17 cellular contexts compared by ENCODE assay signal in the genomic region with DNA sequence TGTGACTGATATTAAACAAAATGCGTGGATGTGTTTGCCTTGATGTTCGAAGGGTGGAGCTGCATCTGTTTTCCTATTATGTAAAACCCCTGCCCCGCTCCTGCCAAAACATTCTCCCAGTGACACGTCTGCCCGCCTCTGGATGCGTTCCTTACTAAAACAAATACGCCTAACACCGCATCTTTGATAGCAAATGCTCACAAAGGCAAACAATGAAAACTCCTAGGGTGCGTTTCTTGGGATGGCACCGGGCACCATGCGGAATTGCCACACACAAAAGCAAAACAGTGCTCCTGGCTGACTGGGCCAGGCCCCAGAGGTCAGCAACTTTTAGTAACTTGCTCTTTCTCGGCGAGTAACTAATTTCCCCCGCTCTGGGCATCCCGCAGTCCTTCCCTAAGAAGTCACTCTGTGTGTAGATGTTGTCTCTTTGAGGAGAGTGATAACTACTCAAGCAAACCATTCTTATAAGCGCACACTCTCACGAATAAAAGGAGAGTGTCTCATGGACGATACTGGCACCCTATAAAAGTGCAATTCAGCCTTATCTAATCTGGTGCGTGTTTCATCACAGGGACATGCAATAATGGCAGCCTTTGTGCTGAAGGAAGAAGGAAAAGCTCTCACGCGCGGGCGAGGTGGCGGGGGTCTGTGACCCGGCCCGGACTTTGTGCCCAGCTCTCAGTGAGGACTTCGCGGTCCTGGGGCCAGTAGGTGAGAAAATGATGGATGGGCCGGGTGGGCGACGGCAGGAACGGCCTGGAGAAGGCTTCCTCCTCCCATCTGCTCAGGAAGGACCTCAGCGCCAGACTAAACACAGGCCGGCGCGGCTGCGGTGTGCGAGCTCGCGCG. TPM values are rescaled to one million over a fixed set of nuclear protein-coding genes. Genes with fewer than 3 reads are reported as not detected.
DNase-seq lines count a peak whose midpoint lies in the region; ATAC-seq and TF ChIP-seq lines count a peak whose summit lies in the region.
"Had no signal": no experiment of that assay in that cellular context is flagged by ENCODE, and none has a peak within 500 bp of the region (broad histone marks: within the 10 kb centered on the region; RNA-seq: fewer than 3 reads in every experiment).

No MANE protein-coding gene starts in this region.

- intact Hi-C loops in spleen (cut with DNase I; ENCODE audit: low total_unique reads), result loop anchor here (5.0 kb wide), 1 partner anchor 501 kb away; no protein-coding TSS in a partner anchor

- no peaks in the 10 kb centered on the region for H3K79me2 ChIP-seq in Karpas-422 (ENCODE audit: low read length)

- no peaks in the 10 kb centered on the region; the same call in 1 of the 2 replicates for H4K20me1 ChIP-seq in Karpas-422 (ENCODE audit: insufficient read depth, low read depth, low read length)

- H3K4me2 ChIP-seq in Karpas-422 (ENCODE audit: low read depth, low read length, poor library complexity, severe bottlenecking), result no peak overlapping the region

- no peaks in the 10 kb centered on the region for H3K9me3 ChIP-seq in HEK293 (ENCODE audit: control insufficient read depth, insufficient read depth, low read depth, low read length)
- H3K9me3 ChIP-seq in spleen, result no peaks in the 10 kb centered on the region
- no peaks in the 10 kb centered on the region for H3K9me3 ChIP-seq in Karpas-422 (ENCODE audit: low read length)
- H3K9me3 ChIP-seq: Peyer's patch had no signal

- no peak overlapping the region for H3K9ac ChIP-seq in Karpas-422 (ENCODE audit: low read length)

- no peak overlapping the region for H3K4me3 ChIP-seq in HEK293 (ENCODE audit: low read depth, low read length)
- H3K4me3 ChIP-seq in spleen, result no peak overlapping the region
- H3K4me3 ChIP-seq in Karpas-422 (ENCODE audit: low read length), result no peak overlapping the region

- no peak overlapping the region for H2AFZ ChIP-seq in Karpas-422 (ENCODE audit: low read length)

- CTCF ChIA-PET in HEK293 (lab: Yijun Ruan, JAX), result interaction anchor here (0.6 to 2.2 kb wide), 7 partner anchors 158 to 1033 kb away, joined by 3 to 11 read pairs (median 5); no protein-coding TSS in a partner anchor

- H3K27ac ChIP-seq in HEK293 (ENCODE audit: extremely low read depth, low read depth, low read length) (peak overlapping the region; percentile 50; the same call in 1 of the 2 replicates), spleen (no peak overlapping the region), Karpas-422 (ENCODE audit: low read length) (no peak overlapping the region)
- H3K27ac ChIP-seq: Peyer's patch had no signal

- no peak for ATAC-seq in GM18907 (IDR thresholded peaks at IDR 0.05; ENCODE audit: unreplicated experiment)

- H3K27me3 ChIP-seq in spleen (replicated peaks in 1 of 7), result peaks cover 5 to 96% (median 60%) of the 10 kb centered on the region in 7 donors
- no peaks in the 10 kb centered on the region for H3K27me3 ChIP-seq in Karpas-422 (ENCODE audit: low read length)

- H3K36me3 ChIP-seq in HEK293 (ENCODE audit: control insufficient read depth in 2 of 2, insufficient read depth in 1 of 2, low read length in 2 of 2), result no peaks in the 10 kb centered on the region
- no peaks in the 10 kb centered on the region for H3K36me3 ChIP-seq in spleen
- H3K36me3 ChIP-seq in Karpas-422 (ENCODE audit: insufficient read depth, low read length), result no peaks in the 10 kb centered on the region
- H3K36me3 ChIP-seq: Peyer's patch had no signal

- peak; percentile 81 for DNase-seq in NCI-H748 (lab: John Stamatoyannopoulos, UW; ENCODE audit: unreplicated experiment)
- peak; percentile 50 for DNase-seq in islet precursor cell
- DNase-seq in spleen, result peak; percentile 34
- DNase-seq in Karpas-422, result no peak
- DNase-seq in stimulated activated CD4-positive, alpha-beta T cell treated with anti-CD3 and anti-CD28 coated beads, Interleukin-1b, Interleukin-23, amount 100 ng/mL, for 48 hours, result no peak
- DNase-seq: ACHN; CD4-positive, CD25-positive, alpha-beta regulatory T cell; DMS79 treated with DMSO at 0.1 percent for 48 hours; HCEC 1CT; NCI-H1436 treated with DMSO at 0.1 percent for 48 hours; NCI-H2107; NCI-H345; NCI-H82; Right ventricle myocardium superior had no signal

- WGBS in spleen, 5 donors, result 34 to 43% (median 36%) methylated on average over 32 to 41 of the region's 41 CpGs

- H3K4me1 ChIP-seq in HEK293 (ENCODE audit: control insufficient read depth, insufficient read depth, low read length), result peaks cover 38% of the 10 kb centered on the region
- peaks cover 14 to 36% (median 26%) of the 10 kb centered on the region in 6 donors for H3K4me1 ChIP-seq in spleen
- no peaks in the 10 kb centered on the region for H3K4me1 ChIP-seq in Karpas-422 (ENCODE audit: low read length)

- POLR2A ChIA-PET in HEK293 (lab: Yijun Ruan, JAX), result no interaction called here

- TF ChIP-seq POLR2A in spleen (IDR thresholded peaks at IDR 0.05), result no peak

- TF ChIP-seq CTCF in HEK293 (tag by site-specific recombination; IDR thresholded peaks at IDR 0.05) (no peak), spleen (IDR thresholded peaks at IDR 0.05 in 8 of 11, conservative IDR thresholded peaks at IDR 0.05 in 3 of 11) (no peak)

- H3K9me2 ChIP-seq in Karpas-422 (replicated peaks; ENCODE audit: insufficient read depth, low read length), result no peaks in the 10 kb centered on the region

TF ChIP-seq in HEK293, 187 proteins besides CTCF, POLR2A, EP300 and RAD21:
- TF ChIP-seq ZNF610 (tag by site-specific recombination; IDR thresholded peaks at IDR 0.05; ENCODE audit: borderline replicate concordance) (no peak), ZNF529 (tag by site-specific recombination; IDR thresholded peaks at IDR 0.05; ENCODE audit: insufficient replicate concordance) (no peak), IKZF3 (tag by site-specific recombination; IDR thresholded peaks at IDR 0.05) (0 out of 2 replicates have a peak, but pooled peaks have one; percentile 29), ZNF404 (tag by site-specific recombination; IDR thresholded peaks at IDR 0.05) (no peak), ZNF843 (tag by site-specific recombination; IDR thresholded peaks at IDR 0.05) (0 out of 2 replicates have a peak, but pooled peaks have one; percentile 24), ZBTB20 (tag by site-specific recombination; IDR thresholded peaks at IDR 0.05) (peak; percentile 32), EGR2 (tag by site-specific recombination; IDR thresholded peaks at IDR 0.05; ENCODE audit: low read depth) (no peak), ZNF37A (tag by site-specific recombination; IDR thresholded peaks at IDR 0.05) (no peak), ZNF561 (tag by site-specific recombination; IDR thresholded peaks at IDR 0.05; ENCODE audit: borderline replicate concordance) (no peak), ZFP69B (tag by site-specific recombination; IDR thresholded peaks at IDR 0.05) (no peak), ZNF335 (tag by site-specific recombination; conservative IDR thresholded peaks at IDR 0.05) (peak; percentile 51; the same call in 1 of the 2 replicates), ZNF777 (tag by site-specific recombination; IDR thresholded peaks at IDR 0.05; ENCODE audit: borderline replicate concordance) (no peak)
TF ChIP-seq in HEK293: peak in this region for 4.

RNA-seq across cellular contexts. Expression of gene FOXC1, which starts 8.7 kb away (rescaled TPM):
- 1 to 10 TPM in 1 of 7 donors, under 1 TPM in 6; 0.37 to 1.1 (median 0.58) TPM for total RNA-seq in spleen
- polyA plus RNA-seq in spleen, result under 1 TPM; 0.20 to 0.67 (median 0.53) TPM
- total RNA-seq in Karpas-422 (2014; rRNA removed; shearing (Covaris generic); ENCODE audit: low replicate concordance), result not detected in 2 replicates
- total RNA-seq: CD4-positive, CD25-positive, alpha-beta regulatory T cell had no signal
- polyA plus RNA-seq: CD4-positive, CD25-positive, alpha-beta regulatory T cell had no signal

Comparison
In these comparisons a context has a peak if more than half of its experiments do, and no peak if none do; other contexts are left out.
1. DNase-seq: peak in NCI-H748 (single experiment), islet precursor cell (single experiment) and spleen (single experiment); none in Karpas-422 (single experiment) and stimulated activated CD4-positive, alpha-beta T cell treated with anti-CD3 and anti-CD28 coated beads, Interleukin-1b, Interleukin-23, amount 100 ng/mL, for 48 hours (single experiment).